In the genomic region with DNA sequence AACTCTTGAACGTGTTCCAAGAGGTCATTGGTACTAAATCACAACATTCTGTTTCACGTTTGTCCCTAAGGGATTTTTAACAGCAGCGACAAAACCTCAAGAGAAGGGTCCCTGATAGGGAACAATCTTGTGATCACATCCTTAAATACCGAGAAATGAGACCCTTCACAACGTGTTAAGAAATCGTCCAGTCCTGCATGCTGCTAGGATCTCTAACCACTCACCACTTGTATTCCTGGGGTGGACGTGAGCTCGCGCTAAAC, we compare ENCODE assay signal across 8 cellular contexts.
DNase-seq lines count a peak whose midpoint lies in the region; ATAC-seq and TF ChIP-seq lines count a peak whose summit lies in the region.

No MANE protein-coding gene starts in this region.

- TF ChIP-seq CTCF in RWPE1 (conservative IDR thresholded peaks at IDR 0.05; ENCODE audit: low read depth) (no peak), esophagus muscularis mucosa (IDR thresholded peaks at IDR 0.05) (no peak), parathyroid adenoma (IDR thresholded peaks at IDR 0.05) (no peak)

- H3K27me3 ChIP-seq in esophagus muscularis mucosa (no peaks in the 10 kb centered on the region), parathyroid adenoma (ENCODE audit: control insufficient read depth, insufficient read depth, low read length) (no peaks in the 10 kb centered on the region)

- H3K4me1 ChIP-seq in esophagus muscularis mucosa, result peaks cover 0 to 13% (median 9%) of the 10 kb centered on the region in 4 donors
- H3K4me1 ChIP-seq in parathyroid adenoma, result no peaks in the 10 kb centered on the region

- intact Hi-C loops in esophagus muscularis mucosa (cut with DNase I) (loop anchor here (5.0 kb wide), 1 partner anchor 48 kb away; no protein-coding TSS in a partner anchor), posterior vena cava (cut with DNase I) (no loop called here)

- DNase-seq in EL (peak; percentile 3), RWPE1 (ENCODE audit: low spot score) (no peak), esophagus muscularis mucosa (ENCODE audit: extremely low spot score) (no peak), posterior vena cava (ENCODE audit: low spot score) (no peak), retina (no peak), NCI-H446 (lab: John Stamatoyannopoulos, UW) (no peak)

- no peak overlapping the region for H3K9ac ChIP-seq in parathyroid adenoma

- peak overlapping the region; percentile 88 for H2AFZ ChIP-seq in parathyroid adenoma

- CTCF ChIA-PET in RWPE1 (lab: Yijun Ruan, JAX), result interaction anchor here (0.7 to 0.9 kb wide), 2 partner anchors 16 to 143 kb away, joined by 3 read pairs; no protein-coding TSS in a partner anchor

- TF ChIP-seq EP300 in esophagus muscularis mucosa (IDR thresholded peaks at IDR 0.05), result no peak

- TF ChIP-seq POLR2A in esophagus muscularis mucosa (IDR thresholded peaks at IDR 0.05; ENCODE audit: low read depth), result no peak

- H3K27ac ChIP-seq in RWPE1 (peak overlapping the region; percentile 79), esophagus muscularis mucosa (replicated peaks in 1 of 4) (peak overlapping the region; percentile 97 to 100 (median 99)), parathyroid adenoma (peak overlapping the region; percentile 99)

- H3K36me3 ChIP-seq in esophagus muscularis mucosa, result no peaks in the 10 kb centered on the region
- no peaks in the 10 kb centered on the region for H3K36me3 ChIP-seq in parathyroid adenoma (ENCODE audit: control insufficient read depth, insufficient read depth, low read length)

- H3K4me2 ChIP-seq in parathyroid adenoma (ENCODE audit: low read length), result peak overlapping the region; percentile 94

- H3K4me3 ChIP-seq in esophagus muscularis mucosa (peak overlapping the region; percentile 70 to 73 (median 72)), parathyroid adenoma (ENCODE audit: low read depth, low read length) (peak overlapping the region; percentile 96)

- POLR2A ChIA-PET in RWPE1 (lab: Yijun Ruan, JAX; ENCODE audit: low non-redundant PET), result interaction anchor here (0.6 to 1.0 kb wide), 3 partner anchors 20 to 134 kb away, joined by 3 read pairs; partner anchors contain the start of gene KRAS

- no peak for ATAC-seq in HG03469 (IDR thresholded peaks at IDR 0.05; ENCODE audit: unreplicated experiment)

- 10% methylated on average over 6 of the region's 9 CpGs for WGBS in esophagus muscularis mucosa

- H3K9me3 ChIP-seq in esophagus muscularis mucosa, result no peaks in the 10 kb centered on the region
- no peaks in the 10 kb centered on the region for H3K9me3 ChIP-seq in parathyroid adenoma (ENCODE audit: control insufficient read depth, low read length)

- H3K79me2 ChIP-seq in parathyroid adenoma, result no peaks in the 10 kb centered on the region
